23 cellular contexts compared by ENCODE assay signal in the genomic region with DNA sequence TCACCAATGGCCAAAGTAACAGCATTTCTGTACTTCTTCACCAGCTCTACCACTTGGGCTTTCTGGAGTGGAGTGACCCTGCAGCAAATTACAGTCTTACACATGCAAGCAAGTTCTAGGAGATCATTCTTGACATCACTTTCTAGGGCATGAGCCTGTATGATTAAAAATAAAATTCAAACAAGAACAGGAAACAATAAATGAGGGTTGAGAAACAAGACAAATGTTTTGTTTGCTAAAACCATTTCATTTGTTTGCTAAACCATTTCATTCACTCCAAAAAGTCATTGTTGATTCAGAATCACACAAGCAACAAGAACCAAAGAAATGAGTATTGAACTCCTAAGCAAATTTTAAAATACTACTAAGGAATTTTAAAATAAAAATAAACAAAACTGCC.
DNase-seq lines count a peak whose midpoint lies in the region; ATAC-seq and TF ChIP-seq lines count a peak whose summit lies in the region.
"Had no signal": no experiment of that assay in that cellular context is flagged by ENCODE, and none has a peak within 500 bp of the region (broad histone marks: within the 10 kb centered on the region; RNA-seq: fewer than 3 reads in every experiment).

No MANE protein-coding gene starts in this region.

- no peaks in the 10 kb centered on the region for H3K4me1 Mint-ChIP-seq in activated T-cell treated with anti-CD3 and anti-CD28 coated beads, Interleukin-2, amount 50 U/mL, for 4 hours (ENCODE audit: low read depth)
- H3K4me1 Mint-ChIP-seq: B cell had no signal

- H3K9ac ChIP-seq in IMR-90 (ENCODE audit: low read depth, low read length) (no peak overlapping the region), mesenchymal stem cell (ENCODE audit: low read length) (peak overlapping the region; percentile 87), smooth muscle cell (ENCODE audit: low read depth) (no peak overlapping the region)

- H2BK5ac ChIP-seq in IMR-90 (ENCODE audit: low read depth, low read length, poor library complexity, severe bottlenecking): no peak overlapping the region
- no peak overlapping the region for H2BK5ac ChIP-seq in mesenchymal stem cell (ENCODE audit: low read depth, low read length, poor library complexity, severe bottlenecking)

- peak overlapping the region; percentile 62; the same call in 1 of the 2 replicates for H2BK20ac ChIP-seq in IMR-90 (ENCODE audit: low read depth, low read length)

- H3K27ac ChIP-seq in IMR-90 (ENCODE audit: insufficient read depth, low read length) (no peak overlapping the region), VCaP (peak overlapping the region; percentile 77), mesenchymal stem cell (ENCODE audit: low read length, poor library complexity, severe bottlenecking) (no peak overlapping the region), smooth muscle cell (ENCODE audit: low read depth) (peak overlapping the region; percentile 67), A673 (ENCODE audit: low read depth, low read length, poor library complexity, severe bottlenecking) (no peak overlapping the region)
- H3K27ac ChIP-seq: C4-2B, SJCRH30 had no signal

- H3K79me1 ChIP-seq in IMR-90 (ENCODE audit: low read depth in 1 of 2, low read length in 2 of 2) (no peaks in the 10 kb centered on the region), mesenchymal stem cell (replicated peaks; ENCODE audit: low read length, poor library complexity, severe bottlenecking) (no peaks in the 10 kb centered on the region)

- H4K20me1 ChIP-seq in IMR-90 (ENCODE audit: insufficient read depth, low read length) (no peaks in the 10 kb centered on the region), smooth muscle cell (ENCODE audit: low read depth) (no peaks in the 10 kb centered on the region)

- H3K23ac ChIP-seq in IMR-90 (ENCODE audit: low read depth, low read length) (no peak overlapping the region), mesenchymal stem cell (ENCODE audit: low read length in 2 of 2) (no peak overlapping the region)

- H3K18ac ChIP-seq in IMR-90 (ENCODE audit: low read depth, low read length): peak overlapping the region; percentile 61; the same call in 1 of the 2 replicates
- peak overlapping the region; percentile 45 to 75 for H3K18ac ChIP-seq in mesenchymal stem cell (ENCODE audit: low read depth in 1 of 2, low read length in 2 of 2)

- H3K9me1 ChIP-seq in IMR-90 (ENCODE audit: insufficient read depth, low read length): 0 out of 2 replicates have a peak, but pooled peaks cover 3% of the 10 kb centered on the region

- H3K79me2 ChIP-seq in smooth muscle cell (ENCODE audit: low read depth): no peaks in the 10 kb centered on the region

- H2AFZ ChIP-seq in IMR-90 (replicated peaks; ENCODE audit: low read length, poor library complexity) (no peak overlapping the region), mesenchymal stem cell (ENCODE audit: low read depth, low read length) (no peak overlapping the region), smooth muscle cell (ENCODE audit: low read depth) (no peak overlapping the region)

- H3K4me3 ChIP-seq in IMR-90 (ENCODE audit: insufficient read depth, low read depth, low read length) (no peak overlapping the region), mesenchymal stem cell (ENCODE audit: insufficient read depth in 1 of 2, low read depth in 1 of 2, low read length in 2 of 2) (no peak overlapping the region), smooth muscle cell (no peak overlapping the region), A673 (ENCODE audit: low read depth, low read length, poor library complexity, severe bottlenecking) (no peak overlapping the region)
- H3K4me3 ChIP-seq: SJCRH30 had no signal

- H4K91ac ChIP-seq in IMR-90 (ENCODE audit: insufficient read depth, low read depth, low read length) (no peak overlapping the region), mesenchymal stem cell (ENCODE audit: low read length) (no peak overlapping the region)

- no peak for TF ChIP-seq CTCF in IMR-90 (conservative IDR thresholded peaks at IDR 0.05; ENCODE audit: low read depth, low read length)
- TF ChIP-seq CTCF in VCaP (conservative IDR thresholded peaks at IDR 0.05): no peak
- no peak for TF ChIP-seq CTCF in smooth muscle cell (IDR thresholded peaks at IDR 0.05; ENCODE audit: borderline replicate concordance, insufficient read depth, poor library complexity, severe bottlenecking)
- no peak for TF ChIP-seq CTCF in A673 (conservative IDR thresholded peaks at IDR 0.05; ENCODE audit: low read depth, low read length)

- peaks cover 40% of the 10 kb centered on the region for H3F3A ChIP-seq in smooth muscle cell (ENCODE audit: low read depth)

- peak overlapping the region; percentile 39; the same call in 1 of the 2 replicates for H4K5ac ChIP-seq in IMR-90 (ENCODE audit: low read depth, low read length)

- H3K4ac ChIP-seq in IMR-90 (ENCODE audit: low read depth, low read length) (no peak overlapping the region), mesenchymal stem cell (ENCODE audit: low read depth in 1 of 2, low read length in 2 of 2) (no peak overlapping the region)

- H2BK15ac ChIP-seq in IMR-90 (ENCODE audit: low read depth, low read length) (no peak overlapping the region), mesenchymal stem cell (ENCODE audit: low read depth, poor library complexity, severe bottlenecking) (no peak overlapping the region)

- no peak for TF ChIP-seq RAD21 in IMR-90 (IDR thresholded peaks at IDR 0.05; ENCODE audit: low read length)

- CTCF ChIA-PET in IMR-90 (lab: Yijun Ruan, JAX) (no interaction called here), A673 (lab: Charles Lee) (no interaction called here)

- H2AK9ac ChIP-seq in IMR-90 (replicated peaks; ENCODE audit: low read depth, low read length, poor library complexity): no peak overlapping the region

- H4K8ac ChIP-seq in IMR-90 (ENCODE audit: low read depth in 2 of 2, low read length in 2 of 2): no peak overlapping the region
- H4K8ac ChIP-seq in mesenchymal stem cell (ENCODE audit: low read length): no peak overlapping the region

- no peak for ATAC-seq in IMR-90 (ENCODE audit: low read depth)
- no peak for ATAC-seq in activated T-cell treated with anti-CD3 and anti-CD28 coated beads, Interleukin-2, amount 50 U/mL, for 4 hours
- ATAC-seq: CD8-positive, alpha-beta T cell; Right ventricle myocardium inferior; SK-N-SH treated with all-trans-retinoic acid at 6 μM for 48 hours had no signal

- no peak overlapping the region for H2AK5ac ChIP-seq in IMR-90 (ENCODE audit: low read depth, low read length)
- no peak overlapping the region for H2AK5ac ChIP-seq in mesenchymal stem cell (ENCODE audit: low read length, severe bottlenecking)

- POLR2A ChIA-PET in IMR-90 (lab: Charles Lee; ENCODE audit: unreplicated experiment) (no interaction called here), A673 (lab: Charles Lee; ENCODE audit: low non-redundant PET) (no interaction called here)

- H3K4me3 Mint-ChIP-seq in activated T-cell treated with anti-CD3 and anti-CD28 coated beads, Interleukin-2, amount 50 U/mL, for 4 hours: no peak overlapping the region
- H3K4me3 Mint-ChIP-seq: B cell; CD8-positive, alpha-beta T cell; H9 had no signal

- no peaks in the 10 kb centered on the region for H3K36me3 Mint-ChIP-seq in activated T-cell treated with anti-CD3 and anti-CD28 coated beads, Interleukin-2, amount 50 U/mL, for 4 hours (ENCODE audit: insufficient read depth)
- H3K36me3 Mint-ChIP-seq: CD8-positive, alpha-beta T cell had no signal

- H3K14ac ChIP-seq in IMR-90 (replicated peaks; ENCODE audit: low read depth, low read length) (peak overlapping the region; percentile 74), mesenchymal stem cell (ENCODE audit: low read length in 2 of 2) (no peak overlapping the region)

- no peak overlapping the region for H3K56ac ChIP-seq in IMR-90 (ENCODE audit: extremely low read depth, insufficient read depth, low read length)

- DNase-seq in IMR-90 (no peak), mesenchymal stem cell (no peak), smooth muscle cell (lab: John Stamatoyannopoulos, UW; ENCODE audit: unreplicated experiment) (no peak), DMS79 (lab: John Stamatoyannopoulos, UW) (no peak), A673 (ENCODE audit: low spot score) (no peak), NCI-H2227 (lab: John Stamatoyannopoulos, UW; ENCODE audit: unreplicated experiment) (no peak)
- no peak for DNase-seq in activated T-cell treated with anti-CD3 and anti-CD28 coated beads, Interleukin-2, amount 50 U/mL, for 4 hours
- DNase-seq: Caco-2; CD8-positive, alpha-beta T cell; H9; KG1; MM.1S; NCI-H1694; NCI-H2029 treated with DMSO at 0.1 percent for 48 hours; NCI-H2227 treated with DMSO at 0.1 percent for 48 hours; NCI-H510A; NCI-H69; SJCRH30 had no signal

- H3K9me3 Mint-ChIP-seq in activated T-cell treated with anti-CD3 and anti-CD28 coated beads, Interleukin-2, amount 50 U/mL, for 4 hours: no peaks in the 10 kb centered on the region
- H3K9me3 Mint-ChIP-seq: CD8-positive, alpha-beta T cell; H9 had no signal

- dilution Hi-C loops in IMR-90 (cut with HindIII; ENCODE audit: low sequenced_read_pairs, unreplicated experiment): no loop called here

- no peak for TF ChIP-seq POLR2A in IMR-90 (IDR thresholded peaks at IDR 0.05; ENCODE audit: low read depth, low read length)

- H3K9me3 ChIP-seq in IMR-90 (ENCODE audit: control insufficient read depth, insufficient read depth, low read length): no peaks in the 10 kb centered on the region
- H3K9me3 ChIP-seq in mesenchymal stem cell (ENCODE audit: control insufficient read depth, low read length): no peaks in the 10 kb centered on the region
- no peaks in the 10 kb centered on the region for H3K9me3 ChIP-seq in smooth muscle cell (replicated peaks; ENCODE audit: low read depth)
- no peaks in the 10 kb centered on the region for H3K9me3 ChIP-seq in A673 (ENCODE audit: low read depth, low read length, poor library complexity, severe bottlenecking)
- H3K9me3 ChIP-seq: Caco-2, SJCRH30 had no signal

- H3K4me1 ChIP-seq in IMR-90 (ENCODE audit: control insufficient read depth, insufficient read depth, low read length): peaks cover 17% of the 10 kb centered on the region
- no peaks in the 10 kb centered on the region for H3K4me1 ChIP-seq in mesenchymal stem cell (ENCODE audit: control insufficient read depth, insufficient read depth, low read depth, low read length)
- H3K4me1 ChIP-seq in smooth muscle cell (ENCODE audit: low read depth): peaks cover 58% of the 10 kb centered on the region
- no peaks in the 10 kb centered on the region for H3K4me1 ChIP-seq in A673 (ENCODE audit: insufficient read depth, low read length, poor library complexity, severe bottlenecking)
- H3K4me1 ChIP-seq: Caco-2 had no signal

- H2BK120ac ChIP-seq in IMR-90 (ENCODE audit: low read depth, low read length) (no peak overlapping the region), mesenchymal stem cell (ENCODE audit: low read depth, low read length) (no peak overlapping the region)

- no peaks in the 10 kb centered on the region for H3K27me3 Mint-ChIP-seq in activated T-cell treated with anti-CD3 and anti-CD28 coated beads, Interleukin-2, amount 50 U/mL, for 4 hours (ENCODE audit: low read depth)
- H3K27me3 Mint-ChIP-seq: B cell had no signal

- H2BK12ac ChIP-seq in mesenchymal stem cell (ENCODE audit: low read length in 2 of 2): peak overlapping the region in 1 of 2 experiments; percentile 10

- BruUV-seq in IMR-90 (replicated peaks; lab: Mats Ljungman, UMichigan): no TSS peak
- no TSS peak for BruUV-seq in A673 (replicated peaks; lab: Mats Ljungman, UMichigan)

- in situ Hi-C loops in IMR-90 (cut with MboI; ENCODE audit: low sequenced_read_pairs): no loop called here

- no peak overlapping the region for H3K4me2 ChIP-seq in IMR-90 (ENCODE audit: low read depth, low read length)
- H3K4me2 ChIP-seq in mesenchymal stem cell (ENCODE audit: low read length, poor library complexity, severe bottlenecking): no peak overlapping the region
- peak overlapping the region; percentile 49 for H3K4me2 ChIP-seq in smooth muscle cell

- H3K27me3 ChIP-seq in IMR-90 (ENCODE audit: control insufficient read depth, insufficient read depth, low read length) (no peaks in the 10 kb centered on the region), mesenchymal stem cell (ENCODE audit: control insufficient read depth in 1 of 2, insufficient read depth in 1 of 2, low read length in 2 of 2) (no peaks in the 10 kb centered on the region), smooth muscle cell (ENCODE audit: low read depth) (no peaks in the 10 kb centered on the region), A673 (replicated peaks; ENCODE audit: insufficient read depth, low read depth, low read length, poor library complexity) (no peaks in the 10 kb centered on the region)
- H3K27me3 ChIP-seq: SJCRH30 had no signal

- intact Hi-C loops in IMR-90 (cut with micrococcal nuclease) (no loop called here), A673 (cut with micrococcal nuclease; ENCODE audit: unreplicated experiment) (no loop called here)

- H3K36me3 ChIP-seq in IMR-90 (ENCODE audit: control insufficient read depth, insufficient read depth, low read length) (no peaks in the 10 kb centered on the region), mesenchymal stem cell (ENCODE audit: control insufficient read depth in 1 of 2, insufficient read depth in 2 of 2, low read depth in 1 of 2, low read length in 2 of 2) (peaks cover 0 to 4% of the 10 kb centered on the region in 2 experiments), smooth muscle cell (ENCODE audit: low read depth) (no peaks in the 10 kb centered on the region), A673 (ENCODE audit: insufficient read depth, low read length, poor library complexity, severe bottlenecking) (no peaks in the 10 kb centered on the region)
- H3K36me3 ChIP-seq: SJCRH30 had no signal

Comparison
In these comparisons a context has a peak if more than half of its experiments do, and no peak if none do; other contexts are left out.
1. H3K27ac ChIP-seq: peak in VCaP (single experiment) and smooth muscle cell (single experiment); none in IMR-90 (single experiment), mesenchymal stem cell (single experiment) and A673 (single experiment).